7 cellular contexts compared by ENCODE assay signal in genomic region chr1:121187914-121188313, GRCh38. TPM values are rescaled to one million over a fixed set of nuclear protein-coding genes. Genes with fewer than 3 reads are reported as not detected.
DNase-seq lines count a peak whose midpoint lies in the region; ATAC-seq and TF ChIP-seq lines count a peak whose summit lies in the region.
"Not testable (repeated sequence)": the region's sequence is repeated elsewhere in the genome, so short reads cannot be mapped to it uniquely, and the experiment has no call there.

No MANE protein-coding gene starts in this region.

- H2AK5ac ChIP-seq in trophoblast cell (ENCODE audit: low read length), result not testable (repeated sequence)

- CTCF ChIA-PET in CD4-positive, alpha-beta T cell (lab: Charles Lee), result not testable (repeated sequence)

- H4K20me1 ChIP-seq in hepatocyte (ENCODE audit: insufficient read depth, poor library complexity, severe bottlenecking), result not testable (repeated sequence)

- H3K27me3 Mint-ChIP-seq in CD4-positive, alpha-beta T cell; T-helper 1 cell treated with Interleukin-12 subunit alpha and Interleukin-12 subunit beta and Interleukin-4 antibody, amounts not matched to agents 30 μg/mL and 1 μg/mL, for 36 hours (ENCODE audit: low read depth); activated naive CD4-positive, alpha-beta T cell treated with anti-CD3 and anti-CD28 coated beads, Interleukin-2, amount 50 U/mL, for 24 hours; dendritic cell treated with granulocyte-macrophage colony-stimulating factor and Interleukin-4, amounts not matched to agents 40 ng/mL and 50 ng/mL, for 4 days: not testable (repeated sequence)

- POLR2A ChIA-PET in CD4-positive, alpha-beta T cell (lab: Charles Lee), result not testable (repeated sequence)

- not testable (repeated sequence) for H2BK5ac ChIP-seq in trophoblast cell (ENCODE audit: low read depth, low read length, poor library complexity)

- intact Hi-C loops in CD4-positive, alpha-beta T cell (cut with DNase I, micrococcal nuclease); dendritic cell treated with granulocyte-macrophage colony-stimulating factor and Interleukin-4, amounts not matched to agents 40 ng/mL and 50 ng/mL, for 4 days (cut with micrococcal nuclease): not testable (repeated sequence)

- not testable (repeated sequence) for H4K12ac ChIP-seq in trophoblast cell (ENCODE audit: low read depth, low read length)

- H4K91ac ChIP-seq in trophoblast cell (ENCODE audit: low read depth, low read length), result not testable (repeated sequence)

- peak overlapping the region; percentile 23; the same call in 1 of the 2 replicates for H3K4me3 ChIP-seq in HUES64 (ENCODE audit: low read length)
- not testable (repeated sequence) for H3K4me3 ChIP-seq in hepatocyte; trophoblast cell (ENCODE audit: low read depth, low read length)

- not testable (repeated sequence) for H3K9me3 Mint-ChIP-seq in CD4-positive, alpha-beta T cell; T-helper 1 cell treated with Interleukin-12 subunit alpha and Interleukin-12 subunit beta and Interleukin-4 antibody, amounts not matched to agents 30 μg/mL and 1 μg/mL, for 36 hours; activated naive CD4-positive, alpha-beta T cell treated with anti-CD3 and anti-CD28 coated beads, Interleukin-2, amount 50 U/mL, for 24 hours; dendritic cell treated with granulocyte-macrophage colony-stimulating factor and Interleukin-4, amounts not matched to agents 40 ng/mL and 50 ng/mL, for 4 days

- H3K4me2 ChIP-seq in hepatocyte, result peak overlapping the region; percentile 65
- peak overlapping the region; percentile 19 for H3K4me2 ChIP-seq in trophoblast cell (ENCODE audit: low read length)

- H3K23ac ChIP-seq in trophoblast cell (ENCODE audit: low read length), result not testable (repeated sequence)

- not testable (repeated sequence) for H3K27me3 ChIP-seq in CD4-positive, alpha-beta T cell (ENCODE audit: control insufficient read depth, insufficient read depth, low read length); HUES64 (ENCODE audit: insufficient read depth, low read length); hepatocyte; trophoblast cell (ENCODE audit: insufficient read depth, low read length)

- H4K8ac ChIP-seq in trophoblast cell (ENCODE audit: low read depth, low read length), result not testable (repeated sequence)

- not testable (repeated sequence) for H3K9ac ChIP-seq in HUES64 (ENCODE audit: low read depth, low read length); trophoblast cell (ENCODE audit: low read length)

- H3K4me1 Mint-ChIP-seq in CD4-positive, alpha-beta T cell (ENCODE audit: low read depth); T-helper 1 cell treated with Interleukin-12 subunit alpha and Interleukin-12 subunit beta and Interleukin-4 antibody, amounts not matched to agents 30 μg/mL and 1 μg/mL, for 36 hours (ENCODE audit: low read depth); activated naive CD4-positive, alpha-beta T cell treated with anti-CD3 and anti-CD28 coated beads, Interleukin-2, amount 50 U/mL, for 24 hours; dendritic cell treated with granulocyte-macrophage colony-stimulating factor and Interleukin-4, amounts not matched to agents 40 ng/mL and 50 ng/mL, for 4 days (ENCODE audit: low read depth): not testable (repeated sequence)

- not testable (repeated sequence) for TF ChIP-seq CTCF in CD4-positive, alpha-beta T cell (IDR thresholded peaks at IDR 0.05); hepatocyte (IDR thresholded peaks at IDR 0.05; ENCODE audit: poor library complexity)

- not testable (repeated sequence) for DNase-seq in CD4-positive, alpha-beta T cell; hepatocyte (ENCODE audit: low spot score)
- DNase-seq in trophoblast cell, result peak in 1 of 2 donors; percentile 0

- not testable (repeated sequence) for H3K18ac ChIP-seq in trophoblast cell (ENCODE audit: low read length)

- H3K9me3 ChIP-seq in CD4-positive, alpha-beta T cell (ENCODE audit: control insufficient read depth, low read length); HUES64 (ENCODE audit: insufficient read depth, low read depth, low read length); hepatocyte (ENCODE audit: low read depth); trophoblast cell (ENCODE audit: insufficient read depth, low read depth, low read length): not testable (repeated sequence)

- not testable (repeated sequence) for H3K27ac Mint-ChIP-seq in CD4-positive, alpha-beta T cell; T-helper 1 cell treated with Interleukin-12 subunit alpha and Interleukin-12 subunit beta and Interleukin-4 antibody, amounts not matched to agents 30 μg/mL and 1 μg/mL, for 36 hours; activated naive CD4-positive, alpha-beta T cell treated with anti-CD3 and anti-CD28 coated beads, Interleukin-2, amount 50 U/mL, for 24 hours; dendritic cell treated with granulocyte-macrophage colony-stimulating factor and Interleukin-4, amounts not matched to agents 40 ng/mL and 50 ng/mL, for 4 days

- H3K27ac ChIP-seq in CD4-positive, alpha-beta T cell (ENCODE audit: low read depth, low read length); HUES64 (ENCODE audit: low read depth, low read length); hepatocyte; trophoblast cell (ENCODE audit: low read depth, low read length): not testable (repeated sequence)

- H3K4me1 ChIP-seq in HUES64 (ENCODE audit: insufficient read depth, low read length); hepatocyte (ENCODE audit: insufficient read depth); trophoblast cell (ENCODE audit: control insufficient read depth in 1 of 2, insufficient read depth in 2 of 2, low read length in 2 of 2): not testable (repeated sequence)

- not testable (repeated sequence) for H3K36me3 ChIP-seq in HUES64 (ENCODE audit: insufficient read depth, low read length); hepatocyte (replicated peaks; ENCODE audit: insufficient read depth, low read depth); trophoblast cell (ENCODE audit: control insufficient read depth in 1 of 2, insufficient read depth in 2 of 2, low read length in 2 of 2)

- H3K79me2 ChIP-seq in hepatocyte; trophoblast cell (ENCODE audit: control insufficient read depth, insufficient read depth, low read length, poor library complexity): not testable (repeated sequence)

- not testable (repeated sequence) for H3K14ac ChIP-seq in trophoblast cell (ENCODE audit: low read length)

- 100% methylated on average over 2 of the region's 5 CpGs for WGBS in HUES64
- 82% methylated on average over 5 of the region's 5 CpGs for WGBS in hepatocyte (ENCODE audit: low lambda C conversion rate, missing lambda C conversion rate)
- no CpG with 5 or more reads among the region's 5 CpGs for WGBS in trophoblast cell (ENCODE audit: extremely low coverage, insufficient coverage, insufficient read length)

- not testable (repeated sequence) for H3K4ac ChIP-seq in trophoblast cell (ENCODE audit: low read depth, low read length)

- not testable (repeated sequence) for H3K36me3 Mint-ChIP-seq in CD4-positive, alpha-beta T cell (ENCODE audit: low read depth); T-helper 1 cell treated with Interleukin-12 subunit alpha and Interleukin-12 subunit beta and Interleukin-4 antibody, amounts not matched to agents 30 μg/mL and 1 μg/mL, for 36 hours (ENCODE audit: low read depth); activated naive CD4-positive, alpha-beta T cell treated with anti-CD3 and anti-CD28 coated beads, Interleukin-2, amount 50 U/mL, for 24 hours; dendritic cell treated with granulocyte-macrophage colony-stimulating factor and Interleukin-4, amounts not matched to agents 40 ng/mL and 50 ng/mL, for 4 days (ENCODE audit: low read depth)

- H3K9me2 ChIP-seq in hepatocyte (replicated peaks; ENCODE audit: insufficient read depth), result not testable (repeated sequence)

- not testable (repeated sequence) for H3K79me1 ChIP-seq in trophoblast cell (ENCODE audit: low read length)

- H2AFZ ChIP-seq in hepatocyte; trophoblast cell (ENCODE audit: insufficient read depth, low read length, poor library complexity): not testable (repeated sequence)

- not testable (repeated sequence) for H2BK120ac ChIP-seq in trophoblast cell (ENCODE audit: insufficient read depth, low read length, poor library complexity)

- H2BK12ac ChIP-seq in trophoblast cell (ENCODE audit: low read length), result not testable (repeated sequence)

- peak overlapping the region; percentile 80 for H3K4me3 Mint-ChIP-seq in CD4-positive, alpha-beta T cell
- H3K4me3 Mint-ChIP-seq in T-helper 1 cell treated with Interleukin-12 subunit alpha and Interleukin-12 subunit beta and Interleukin-4 antibody, amounts not matched to agents 30 μg/mL and 1 μg/mL, for 36 hours, result peak overlapping the region; percentile 71
- peak overlapping the region; percentile 42 for H3K4me3 Mint-ChIP-seq in activated naive CD4-positive, alpha-beta T cell treated with anti-CD3 and anti-CD28 coated beads, Interleukin-2, amount 50 U/mL, for 24 hours
- H3K4me3 Mint-ChIP-seq in dendritic cell treated with granulocyte-macrophage colony-stimulating factor and Interleukin-4, amounts not matched to agents 40 ng/mL and 50 ng/mL, for 4 days, result peak overlapping the region; percentile 51

- not testable (repeated sequence) for ATAC-seq in CD4-positive, alpha-beta T cell (ENCODE audit: poor library complexity)

RNA-seq across cellular contexts. Expression of gene SRGAP2C, which starts 3.1 kb away (rescaled TPM):
- total RNA-seq in CD4-positive, alpha-beta T cell, result 10 to 100 TPM; 10.9 to 11.3 TPM
- 6.7 TPM for polyA plus RNA-seq in HUES64 (2013, experiment 1 of 2)
- polyA plus RNA-seq in HUES64 (2013, experiment 2 of 2), result 10.4 TPM
- 10.6 and 11.0 TPM in 2 replicates for total RNA-seq in hepatocyte
- polyA plus RNA-seq in hepatocyte, result 7.2 TPM in 2 replicates
- polyA plus RNA-seq in trophoblast cell (2013), result 11.6 and 13.4 TPM in 2 replicates

RNA-seq across cellular contexts. Expression of gene FAM72B, which starts 3.8 kb away (rescaled TPM):
- 1 to 10 TPM in 1 of 2 experiments, under 1 TPM in 1; 0.47 to 1.1 TPM for total RNA-seq in CD4-positive, alpha-beta T cell
- polyA plus RNA-seq in HUES64 (2013, experiment 1 of 2), result 9.7 TPM
- 14.8 TPM for polyA plus RNA-seq in HUES64 (2013, experiment 2 of 2)
- 1.5 TPM in 2 replicates for total RNA-seq in hepatocyte
- polyA plus RNA-seq in hepatocyte, result 1.7 and 3.1 TPM in 2 replicates
- polyA plus RNA-seq in trophoblast cell (2013), result 4.2 and 5.0 TPM in 2 replicates
